Comparison of ENCODE assay signal across 21 cellular contexts in the genomic region with DNA sequence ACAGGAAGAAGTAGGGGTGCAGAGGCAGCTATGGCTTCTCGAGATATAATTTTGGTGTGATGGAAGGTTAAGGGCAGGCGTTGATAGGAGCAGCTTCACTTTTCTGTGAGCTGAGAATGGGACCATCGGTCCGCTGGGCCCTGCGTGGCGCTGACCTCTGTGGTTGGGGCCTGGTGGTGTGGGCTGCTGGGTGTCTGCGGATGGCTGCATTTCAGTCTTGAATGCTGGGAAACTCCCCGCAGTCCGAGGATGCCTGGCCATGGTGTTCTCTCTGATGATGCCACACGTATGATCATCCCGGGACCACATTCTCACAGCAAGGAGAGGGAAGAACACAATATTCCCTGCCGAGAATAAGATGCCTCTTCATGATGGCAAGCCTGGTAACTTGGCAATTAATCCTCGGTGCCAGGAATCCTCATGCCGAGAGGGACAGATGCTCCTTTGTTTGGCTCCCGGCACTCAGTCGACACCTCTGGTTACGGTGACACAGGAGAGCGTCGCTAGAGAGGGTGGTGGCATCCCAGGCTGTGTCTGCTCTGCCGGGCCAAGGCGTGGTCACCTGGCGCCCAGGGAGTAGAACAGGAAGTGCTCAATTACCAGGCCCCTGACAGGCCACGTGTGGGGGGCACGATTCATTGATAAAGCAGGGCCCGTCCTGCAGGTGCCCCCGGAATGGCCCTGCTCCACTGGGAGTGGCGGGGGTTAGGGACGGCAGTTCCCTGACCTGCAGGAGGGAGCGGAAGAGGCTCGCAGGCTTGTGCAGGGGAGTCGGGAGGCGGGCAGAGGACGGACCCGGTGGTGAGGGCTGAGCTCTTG.
DNase-seq lines count a peak whose midpoint lies in the region; ATAC-seq and TF ChIP-seq lines count a peak whose summit lies in the region.
"Had no signal": no experiment of that assay in that cellular context is flagged by ENCODE, and none has a peak within 500 bp of the region (broad histone marks: within the 10 kb centered on the region; RNA-seq: fewer than 3 reads in every experiment).

No MANE protein-coding gene starts in this region.

- H3K4me1 Mint-ChIP-seq in MCF 10A (ENCODE audit: insufficient read depth, unreplicated experiment) (no peaks in the 10 kb centered on the region), chondrocyte (ENCODE audit: low read depth) (peaks cover 36% of the 10 kb centered on the region)
- H3K4me1 Mint-ChIP-seq: CD4-positive, CD25-positive, alpha-beta regulatory T cell; mesothelial cell of epicardium had no signal

- H3K27me3 ChIP-seq in breast epithelium: no peaks in the 10 kb centered on the region
- H3K27me3 ChIP-seq in gastrocnemius medialis: no peaks in the 10 kb centered on the region
- H3K27me3 ChIP-seq in esophagus muscularis mucosa: peaks cover 0 to 1% (median 0%) of the 10 kb centered on the region in 4 donors
- H3K27me3 ChIP-seq: body of pancreas, colonic mucosa, tibial artery had no signal

- BruUV-seq in MCF 10A (replicated peaks; lab: Mats Ljungman, UMichigan): no TSS peak

- H3K4me3 Mint-ChIP-seq in MCF 10A (ENCODE audit: unreplicated experiment) (no peak overlapping the region), chondrocyte (ENCODE audit: unreplicated experiment) (no peak overlapping the region)
- H3K4me3 Mint-ChIP-seq: activated naive CD8-positive, alpha-beta T cell; CD4-positive, CD25-positive, alpha-beta regulatory T cell; mesothelial cell of epicardium; naive thymus-derived CD8-positive, alpha-beta T cell had no signal

- H3K36me3 ChIP-seq in breast epithelium: no peaks in the 10 kb centered on the region
- no peaks in the 10 kb centered on the region for H3K36me3 ChIP-seq in gastrocnemius medialis
- no peaks in the 10 kb centered on the region for H3K36me3 ChIP-seq in esophagus muscularis mucosa
- H3K36me3 ChIP-seq: colonic mucosa, tibial artery had no signal

- H3K9me3 ChIP-seq in breast epithelium (no peaks in the 10 kb centered on the region), gastrocnemius medialis (no peaks in the 10 kb centered on the region), esophagus muscularis mucosa (no peaks in the 10 kb centered on the region)
- H3K9me3 ChIP-seq: body of pancreas, colonic mucosa, tibial artery had no signal

- DNase-seq in breast epithelium (ENCODE audit: low spot score in 2 of 2) (peak; percentile 46 to 71), MCF 10A (ENCODE audit: unreplicated experiment) (no peak), NCI-H2107 (lab: John Stamatoyannopoulos, UW) (peak; percentile 40), chondrocyte (ENCODE audit: low spot score) (peak; percentile 88), sciatic nerve (ENCODE audit: low spot score) (peak; percentile 52), gastrocnemius medialis (no peak), esophagus muscularis mucosa (ENCODE audit: extremely low spot score) (no peak), NCI-H1105 treated with DMSO at 0.1 percent for 48 hours (lab: John Stamatoyannopoulos, UW) (no peak)
- DNase-seq: activated T-cell treated with anti-CD3 and anti-CD28 coated beads, Interleukin-2, amount 50 U/mL, for 48 hours; body of pancreas; CD4-positive, CD25-positive, alpha-beta regulatory T cell; colonic mucosa; DMS 273 treated with DMSO at 0.1 percent for 48 hours; naive thymus-derived CD8-positive, alpha-beta T cell; stimulated activated CD4-positive, alpha-beta T cell treated with anti-CD3 and anti-CD28 coated beads, Interleukin-4, amount 100 ng/mL, for 24 hours; stimulated activated naive CD4-positive, alpha-beta T cell treated with Interleukin-2 at 50 U/mL for 16 hours; T-helper 1 cell had no signal

- POLR2A ChIA-PET in MCF 10A (lab: Yijun Ruan, JAX): no interaction called here

- no peak for TF ChIP-seq EP300 in esophagus muscularis mucosa (IDR thresholded peaks at IDR 0.05)

- H3K36me3 Mint-ChIP-seq in MCF 10A (ENCODE audit: insufficient read depth, unreplicated experiment): no peaks in the 10 kb centered on the region
- no peaks in the 10 kb centered on the region for H3K36me3 Mint-ChIP-seq in chondrocyte (ENCODE audit: low read depth)
- H3K36me3 Mint-ChIP-seq: activated naive CD8-positive, alpha-beta T cell; CD4-positive, CD25-positive, alpha-beta regulatory T cell; mesothelial cell of epicardium; naive thymus-derived CD8-positive, alpha-beta T cell had no signal

- H3K4me1 ChIP-seq in breast epithelium: no peaks in the 10 kb centered on the region
- H3K4me1 ChIP-seq in gastrocnemius medialis: no peaks in the 10 kb centered on the region
- peaks cover 0 to 2% (median 0%) of the 10 kb centered on the region in 4 donors for H3K4me1 ChIP-seq in esophagus muscularis mucosa
- H3K4me1 ChIP-seq: body of pancreas, colonic mucosa had no signal

- no peak overlapping the region for H3K4me3 ChIP-seq in breast epithelium
- no peak overlapping the region for H3K4me3 ChIP-seq in gastrocnemius medialis
- H3K4me3 ChIP-seq in esophagus muscularis mucosa: no peak overlapping the region
- H3K4me3 ChIP-seq: body of pancreas, colonic mucosa, tibial artery had no signal

- in situ Hi-C loops in gastrocnemius medialis (cut with MboI; ENCODE audit: low sequenced_read_pairs in 4 of 4): no loop called here

- TF ChIP-seq POLR2A in breast epithelium (IDR thresholded peaks at IDR 0.05) (no peak), gastrocnemius medialis (IDR thresholded peaks at IDR 0.05) (no peak), esophagus muscularis mucosa (IDR thresholded peaks at IDR 0.05; ENCODE audit: low read depth) (no peak)

- no peaks in the 10 kb centered on the region for H3K27me3 Mint-ChIP-seq in MCF 10A (ENCODE audit: insufficient read depth, unreplicated experiment)
- peaks cover 4% of the 10 kb centered on the region for H3K27me3 Mint-ChIP-seq in chondrocyte (ENCODE audit: low read depth)
- H3K27me3 Mint-ChIP-seq: activated naive CD8-positive, alpha-beta T cell; CD4-positive, CD25-positive, alpha-beta regulatory T cell; naive thymus-derived CD8-positive, alpha-beta T cell had no signal

- intact Hi-C loops in breast epithelium (cut with DNase I; ENCODE audit: low total_unique reads): no loop called here
- intact Hi-C loops in MCF 10A (cut with micrococcal nuclease): no loop called here
- intact Hi-C loops in sciatic nerve (cut with DNase I): no loop called here
- intact Hi-C loops in gastrocnemius medialis (cut with DNase I; ENCODE audit: low total_unique reads): no loop called here
- intact Hi-C loops in esophagus muscularis mucosa (cut with DNase I): no loop called here

- H3K9me3 Mint-ChIP-seq in MCF 10A (ENCODE audit: unreplicated experiment): peaks cover 36% of the 10 kb centered on the region
- H3K9me3 Mint-ChIP-seq in chondrocyte (ENCODE audit: low read depth): no peaks in the 10 kb centered on the region
- H3K9me3 Mint-ChIP-seq: naive thymus-derived CD8-positive, alpha-beta T cell had no signal

- no peak overlapping the region for H3K27ac Mint-ChIP-seq in MCF 10A (ENCODE audit: low read depth, unreplicated experiment)
- peak overlapping the region; percentile 84 for H3K27ac Mint-ChIP-seq in chondrocyte (ENCODE audit: unreplicated experiment)
- H3K27ac Mint-ChIP-seq: activated naive CD8-positive, alpha-beta T cell; CD4-positive, CD25-positive, alpha-beta regulatory T cell; mesothelial cell of epicardium had no signal

- 90% methylated on average over 31 of the region's 34 CpGs for WGBS in esophagus muscularis mucosa

- ATAC-seq in sciatic nerve: no peak
- ATAC-seq in gastrocnemius medialis: no peak
- ATAC-seq: body of pancreas; naive thymus-derived CD8-positive, alpha-beta T cell had no signal

- no peak for TF ChIP-seq CTCF in breast epithelium (IDR thresholded peaks at IDR 0.05)
- TF ChIP-seq CTCF in MCF 10A (IDR thresholded peaks at IDR 0.05; ENCODE audit: unreplicated experiment): no peak
- no peak for TF ChIP-seq CTCF in chondrocyte (IDR thresholded peaks at IDR 0.05)
- no peak for TF ChIP-seq CTCF in gastrocnemius medialis (IDR thresholded peaks at IDR 0.05 in 4 of 5, conservative IDR thresholded peaks at IDR 0.05 in 1 of 5)
- TF ChIP-seq CTCF in esophagus muscularis mucosa (IDR thresholded peaks at IDR 0.05): no peak

- peak overlapping the region; percentile 32 to 70 for H3K27ac ChIP-seq in breast epithelium
- H3K27ac ChIP-seq in gastrocnemius medialis: no peak overlapping the region
- no peak overlapping the region for H3K27ac ChIP-seq in esophagus muscularis mucosa (replicated peaks in 1 of 4)
- H3K27ac ChIP-seq: body of pancreas, colonic mucosa, HL-60, tibial artery had no signal

- CTCF ChIA-PET in MCF 10A (lab: Yijun Ruan, JAX): interaction anchor here (1.5 kb wide), 1 partner anchor 181 kb away, joined by 3 read pairs; no protein-coding TSS in a partner anchor

Comparison
In these comparisons a context has a peak if more than half of its experiments do, and no peak if none do; other contexts are left out.
1. DNase-seq: peak in breast epithelium (2 of 2), NCI-H2107 (single experiment), chondrocyte (single experiment) and sciatic nerve (single experiment); none in MCF 10A (single experiment), gastrocnemius medialis (0 of 2), esophagus muscularis mucosa (single experiment) and NCI-H1105 treated with DMSO at 0.1 percent for 48 hours (single experiment).
2. H3K27ac ChIP-seq: peak in breast epithelium (2 of 2); none in gastrocnemius medialis (0 of 4) and esophagus muscularis mucosa (0 of 4).